Comparison of ENCODE assay signal across 9 cellular contexts in genomic region chr20:32445539-32446273, GRCh38.
A peak's percentile ranks its signal among the peaks of the same experiment; 100 is the strongest.
DNase-seq lines count a peak whose midpoint lies in the region; ATAC-seq lines count a peak whose summit lies in the region.
"Had no signal": no experiment of that assay in that cellular context is flagged by ENCODE, and none has a peak within 500 bp of the region (broad histone marks: within the 10 kb centered on the region; RNA-seq: fewer than 3 reads in every experiment).

No MANE protein-coding gene starts in this region.

- peak; percentile 68 for ATAC-seq in activated CD4-positive, alpha-beta T cell treated with anti-CD3 and anti-CD28 coated beads for 36 hours
- peak in 2 of 4 experiments; percentile 15 to 24 for ATAC-seq in T-cell (replicated peaks in 1 of 4)
- no peak for ATAC-seq in left ventricle myocardium superior
- ATAC-seq in stimulated activated naive CD8-positive, alpha-beta T cell treated with anti-CD3 and anti-CD28 coated beads, Interleukin-15, Interleukin-2, amounts not matched to agents 100 U/mL and 50 U/mL, for 24 hours, result peak; percentile 56
- ATAC-seq in HG03378 (IDR thresholded peaks at IDR 0.05; ENCODE audit: unreplicated experiment), result no peak

- no peak overlapping the region for H3K4me3 Mint-ChIP-seq in activated CD4-positive, alpha-beta T cell treated with anti-CD3 and anti-CD28 coated beads for 36 hours
- no peak overlapping the region for H3K4me3 Mint-ChIP-seq in T-cell

- POLR2A ChIA-PET in activated CD4-positive, alpha-beta T cell treated with anti-CD3 and anti-CD28 coated beads for 36 hours (lab: Charles Lee), result no interaction called here
- POLR2A ChIA-PET in T-cell (lab: Charles Lee), result no interaction called here

- CTCF ChIA-PET in activated CD4-positive, alpha-beta T cell treated with anti-CD3 and anti-CD28 coated beads for 36 hours (lab: Charles Lee), result interaction anchor here (0.6 kb wide), 1 partner anchor 57 kb away, joined by 3 read pairs; no protein-coding TSS in a partner anchor
- CTCF ChIA-PET in T-cell (lab: Charles Lee), result no interaction called here

- H3K4me1 Mint-ChIP-seq in activated CD4-positive, alpha-beta T cell treated with anti-CD3 and anti-CD28 coated beads for 36 hours, result peaks cover 25% of the 10 kb centered on the region
- H3K4me1 Mint-ChIP-seq in T-cell, result peaks cover 32 to 43% (median 37%) of the 10 kb centered on the region in 3 donors

- peaks cover 17% of the 10 kb centered on the region for H3K36me3 Mint-ChIP-seq in activated CD4-positive, alpha-beta T cell treated with anti-CD3 and anti-CD28 coated beads for 36 hours (ENCODE audit: low read depth)
- peaks cover 34% of the 10 kb centered on the region for H3K36me3 Mint-ChIP-seq in T-cell

- peak; percentile 45 for DNase-seq in activated CD4-positive, alpha-beta T cell treated with anti-CD3 and anti-CD28 coated beads for 36 hours
- DNase-seq in activated CD4-positive, alpha-beta T cell treated with anti-CD3 and anti-CD28 coated beads for 4 hours, result no peak
- no peak for DNase-seq in T-cell
- DNase-seq in left ventricle myocardium superior, result peak; percentile 29
- peak; percentile 13 for DNase-seq in stimulated activated naive CD8-positive, alpha-beta T cell treated with anti-CD3 and anti-CD28 coated beads, Interleukin-15, Interleukin-2, amounts not matched to agents 100 U/mL and 50 U/mL, for 24 hours
- DNase-seq in RKO (ENCODE audit: low spot score), result no peak
- no peak for DNase-seq in DMS 273 treated with DMSO at 0.1 percent for 48 hours (lab: John Stamatoyannopoulos, UW)
- DNase-seq: activated gamma-delta T cell treated with Interleukin-2 at 50 U/mL for 16 hours had no signal

- intact Hi-C loops in activated CD4-positive, alpha-beta T cell treated with anti-CD3 and anti-CD28 coated beads for 36 hours (cut with DNase I, micrococcal nuclease), result no loop called here
- intact Hi-C loops in left ventricle myocardium superior (cut with micrococcal nuclease), result no loop called here

- peak overlapping the region; percentile 89 for H3K27ac Mint-ChIP-seq in activated CD4-positive, alpha-beta T cell treated with anti-CD3 and anti-CD28 coated beads for 36 hours
- peak overlapping the region; percentile 76 to 88 for H3K27ac Mint-ChIP-seq in T-cell

- no peaks in the 10 kb centered on the region for H3K27me3 Mint-ChIP-seq in activated CD4-positive, alpha-beta T cell treated with anti-CD3 and anti-CD28 coated beads for 36 hours
- no peaks in the 10 kb centered on the region for H3K27me3 Mint-ChIP-seq in T-cell

- H3K9me3 Mint-ChIP-seq in activated CD4-positive, alpha-beta T cell treated with anti-CD3 and anti-CD28 coated beads for 36 hours (ENCODE audit: low read depth), result no peaks in the 10 kb centered on the region
- H3K9me3 Mint-ChIP-seq in T-cell, result no peaks in the 10 kb centered on the region

Comparison
In these comparisons a context has a peak if more than half of its experiments do, and no peak if none do; other contexts are left out.
1. DNase-seq: peak in activated CD4-positive, alpha-beta T cell treated with anti-CD3 and anti-CD28 coated beads for 36 hours (single experiment), left ventricle myocardium superior (single experiment) and stimulated activated naive CD8-positive, alpha-beta T cell treated with anti-CD3 and anti-CD28 coated beads, Interleukin-15, Interleukin-2, amounts not matched to agents 100 U/mL and 50 U/mL, for 24 hours (single experiment); none in activated CD4-positive, alpha-beta T cell treated with anti-CD3 and anti-CD28 coated beads for 4 hours (0 of 2), T-cell (0 of 34), RKO (single experiment) and DMS 273 treated with DMSO at 0.1 percent for 48 hours (single experiment).
2. ATAC-seq: peak in activated CD4-positive, alpha-beta T cell treated with anti-CD3 and anti-CD28 coated beads for 36 hours (single experiment) and stimulated activated naive CD8-positive, alpha-beta T cell treated with anti-CD3 and anti-CD28 coated beads, Interleukin-15, Interleukin-2, amounts not matched to agents 100 U/mL and 50 U/mL, for 24 hours (single experiment); none in left ventricle myocardium superior (single experiment) and HG03378 (single experiment).